In genomic region chr14:100123618-100124017, GRCh38 we compare ENCODE assay signal across 1 cellular context.
TF ChIP-seq lines count a peak whose summit lies in the region.

No MANE protein-coding gene starts in this region.

TF ChIP-seq in H1, 55 proteins besides CTCF, POLR2A, EP300 and RAD21:
- no peak for TF ChIP-seq FOSL1 (IDR thresholded peaks at IDR 0.05; ENCODE audit: insufficient read depth, low read depth, low read length)
- TF ChIP-seq TCF12 (IDR thresholded peaks at IDR 0.05; ENCODE audit: low read depth, low read length) = no peak
- TF ChIP-seq, protein P1, sequence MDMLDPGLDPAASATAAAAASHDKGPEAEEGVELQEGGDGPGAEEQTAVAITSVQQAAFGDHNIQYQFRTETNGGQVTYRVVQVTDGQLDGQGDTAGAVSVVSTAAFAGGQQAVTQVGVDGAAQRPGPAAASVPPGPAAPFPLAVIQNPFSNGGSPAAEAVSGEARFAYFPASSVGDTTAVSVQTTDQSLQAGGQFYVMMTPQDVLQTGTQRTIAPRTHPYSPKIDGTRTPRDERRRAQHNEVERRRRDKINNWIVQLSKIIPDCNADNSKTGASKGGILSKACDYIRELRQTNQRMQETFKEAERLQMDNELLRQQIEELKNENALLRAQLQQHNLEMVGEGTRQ (IDR thresholded peaks at IDR 0.05; ENCODE audit: low read length) = no peak
- TF ChIP-seq CHD1 (IDR thresholded peaks at IDR 0.05; ENCODE audit: low read depth, low read length) = no peak
- TF ChIP-seq POU5F1 (IDR thresholded peaks at IDR 0.05; ENCODE audit: low read depth, low read length) = no peak
- no peak for TF ChIP-seq TEAD4 (IDR thresholded peaks at IDR 0.05; ENCODE audit: low read depth, low read length)
- no peak for TF ChIP-seq MAFK (IDR thresholded peaks at IDR 0.05; ENCODE audit: low read depth, low read length)
- TF ChIP-seq SP4 (IDR thresholded peaks at IDR 0.05; ENCODE audit: low read length) = no peak
- no peak for TF ChIP-seq GTF2F1 (IDR thresholded peaks at IDR 0.05; ENCODE audit: borderline replicate concordance, low read depth, low read length)
- TF ChIP-seq KDM1A (IDR thresholded peaks at IDR 0.05; ENCODE audit: borderline replicate concordance, low read length) = no peak
TF ChIP-seq in H1: peak in this region for 0.
